Comparison of ENCODE assay signal across 20 cellular contexts in the genomic region with DNA sequence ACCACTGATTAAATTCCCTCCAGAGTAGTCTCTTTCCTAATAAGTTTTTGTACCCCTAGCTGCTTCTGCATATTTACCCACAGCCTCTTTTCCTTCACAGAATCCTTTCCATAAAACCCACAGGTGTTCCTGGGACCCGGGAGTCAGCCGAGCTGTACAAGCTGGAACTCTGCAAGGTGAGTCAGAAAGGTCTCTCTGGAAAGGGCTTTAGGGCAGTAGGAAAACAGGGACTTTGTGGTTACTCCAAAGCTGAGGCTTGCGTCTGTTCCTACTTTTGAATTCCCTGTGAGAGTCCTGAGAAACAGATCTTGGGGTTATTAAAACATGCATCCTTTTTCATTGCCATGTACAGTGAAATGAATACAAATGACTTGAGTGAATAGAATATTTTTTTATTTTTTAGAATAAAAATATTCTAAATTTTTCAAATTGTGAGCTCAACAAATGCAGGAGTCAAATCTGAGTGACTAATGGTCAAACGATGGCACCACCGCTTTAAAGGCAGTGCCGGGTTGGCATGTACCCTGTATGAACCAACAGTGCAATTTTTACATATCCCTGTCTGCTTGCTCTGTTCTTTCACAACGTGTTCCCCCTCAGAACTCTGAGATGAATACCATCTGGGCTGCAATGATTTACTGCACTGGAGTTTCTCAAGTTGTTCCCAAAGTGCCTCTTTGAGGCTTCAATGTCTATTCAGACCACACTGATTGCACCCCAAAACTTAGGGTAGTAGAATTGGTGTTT.
"Had no signal": no experiment of that assay in that cellular context is flagged by ENCODE, and none has a peak within 500 bp of the region (broad histone marks: within the 10 kb centered on the region; RNA-seq: fewer than 3 reads in every experiment).

No MANE protein-coding gene starts in this region.

- H3K4me3 ChIP-seq: coronary artery, thyroid gland, uterus had no signal

- H3K27me3 Mint-ChIP-seq: activated CD4-positive, alpha-beta memory T cell treated with anti-CD3 and anti-CD28 coated beads for 36 hours; activated CD4-positive, alpha-beta T cell treated with anti-CD3 and anti-CD28 coated beads for 36 hours; activated CD8-positive, alpha-beta memory T cell treated with anti-CD3 and anti-CD28 coated beads, Interleukin-2, amount 10 ng/mL, durations not matched to agents 7 days and 5 days; activated naive CD8-positive, alpha-beta T cell treated with anti-CD3 and anti-CD28 coated beads for 36 hours; activated T-helper 17 cell treated with anti-CD3 and anti-CD28 coated beads, Interleukin-2, amount 50 U/mL, for 72 hours had no signal

- H3K27ac ChIP-seq: brain microvascular endothelial cell, coronary artery, thyroid gland, uterus had no signal

- DNase-seq: activated CD4-positive, alpha-beta memory T cell treated with anti-CD3 and anti-CD28 coated beads for 36 hours; activated CD4-positive, alpha-beta T cell treated with anti-CD3 and anti-CD28 coated beads for 36 hours; activated CD8-positive, alpha-beta memory T cell treated with anti-CD3 and anti-CD28 coated beads, Interleukin-2, amount 10 ng/mL, durations not matched to agents 7 days and 5 days; activated naive CD4-positive, alpha-beta T cell; activated naive CD8-positive, alpha-beta T cell treated with anti-CD3 and anti-CD28 coated beads for 36 hours; aorta; brain microvascular endothelial cell; midbrain; nephron progenitor cell; occipital lobe; posterior cingulate gyrus; retina; stimulated activated CD4-positive, alpha-beta T cell treated with anti-CD3 and anti-CD28 coated beads, Interleukin-2, amount 100 ng/mL, for 24 hours; stimulated activated naive CD4-positive, alpha-beta T cell treated with Interleukin-2 at 50 U/mL for 16 hours; thyroid gland; uterus had no signal

- H3K36me3 ChIP-seq: brain microvascular endothelial cell, thyroid gland, uterus had no signal

- H3K36me3 Mint-ChIP-seq: activated CD4-positive, alpha-beta memory T cell treated with anti-CD3 and anti-CD28 coated beads for 36 hours; activated CD8-positive, alpha-beta memory T cell treated with anti-CD3 and anti-CD28 coated beads, Interleukin-2, amount 10 ng/mL, durations not matched to agents 7 days and 5 days; activated naive CD8-positive, alpha-beta T cell treated with anti-CD3 and anti-CD28 coated beads for 36 hours; WTC11 had no signal

- H3K9me3 Mint-ChIP-seq: activated naive CD8-positive, alpha-beta T cell treated with anti-CD3 and anti-CD28 coated beads for 36 hours had no signal

- H3K4me3 Mint-ChIP-seq: activated CD4-positive, alpha-beta memory T cell treated with anti-CD3 and anti-CD28 coated beads for 36 hours; activated CD4-positive, alpha-beta T cell treated with anti-CD3 and anti-CD28 coated beads for 36 hours; activated CD8-positive, alpha-beta memory T cell treated with anti-CD3 and anti-CD28 coated beads, Interleukin-2, amount 10 ng/mL, durations not matched to agents 7 days and 5 days; activated naive CD8-positive, alpha-beta T cell treated with anti-CD3 and anti-CD28 coated beads for 36 hours; activated T-helper 17 cell treated with anti-CD3 and anti-CD28 coated beads, Interleukin-2, amount 50 U/mL, for 72 hours; nephron progenitor cell; WTC11 had no signal

- H3K9me3 ChIP-seq: thyroid gland, uterus had no signal

- ATAC-seq: activated CD4-positive, alpha-beta T cell treated with anti-CD3 and anti-CD28 coated beads for 36 hours; activated CD8-positive, alpha-beta memory T cell treated with anti-CD3 and anti-CD28 coated beads, Interleukin-2, amount 10 ng/mL, durations not matched to agents 7 days and 5 days; activated T-helper 17 cell treated with anti-CD3 and anti-CD28 coated beads, Interleukin-2, amount 50 U/mL, for 72 hours; left lobe of liver; WTC11 had no signal

- H3K4me1 Mint-ChIP-seq: activated CD4-positive, alpha-beta T cell treated with anti-CD3 and anti-CD28 coated beads for 36 hours; activated CD8-positive, alpha-beta memory T cell treated with anti-CD3 and anti-CD28 coated beads, Interleukin-2, amount 10 ng/mL, durations not matched to agents 7 days and 5 days; activated naive CD8-positive, alpha-beta T cell treated with anti-CD3 and anti-CD28 coated beads for 36 hours; activated T-helper 17 cell treated with anti-CD3 and anti-CD28 coated beads, Interleukin-2, amount 50 U/mL, for 72 hours; nephron progenitor cell had no signal

- H3K27ac Mint-ChIP-seq: activated CD4-positive, alpha-beta memory T cell treated with anti-CD3 and anti-CD28 coated beads for 36 hours; activated CD4-positive, alpha-beta T cell treated with anti-CD3 and anti-CD28 coated beads for 36 hours; activated CD8-positive, alpha-beta memory T cell treated with anti-CD3 and anti-CD28 coated beads, Interleukin-2, amount 10 ng/mL, durations not matched to agents 7 days and 5 days; activated naive CD8-positive, alpha-beta T cell treated with anti-CD3 and anti-CD28 coated beads for 36 hours; activated T-helper 17 cell treated with anti-CD3 and anti-CD28 coated beads, Interleukin-2, amount 50 U/mL, for 72 hours; nephron progenitor cell; WTC11 had no signal

- H3K27me3 ChIP-seq: brain microvascular endothelial cell, thyroid gland, uterus had no signal

- H3K4me1 ChIP-seq: thyroid gland, uterus had no signal
